13 cellular contexts compared by ENCODE assay signal in genomic region chr12:113071063-113071426, GRCh38. TPM values are rescaled to one million over a fixed set of nuclear protein-coding genes. Genes with fewer than 3 reads are reported as not detected.
A peak's percentile ranks its signal among the peaks of the same experiment; 100 is the strongest.
DNase-seq lines count a peak whose midpoint lies in the region; ATAC-seq, FAIRE-seq and TF ChIP-seq lines count a peak whose summit lies in the region.
"Had no signal": no experiment of that assay in that cellular context is flagged by ENCODE, and none has a peak within 500 bp of the region (broad histone marks: within the 10 kb centered on the region; RNA-seq: fewer than 3 reads in every experiment).

No MANE protein-coding gene starts in this region.

- peak overlapping the region in 5 of 7 donors; percentile 13 to 91 (median 69) for H3K27ac Mint-ChIP-seq in CD4-positive, alpha-beta memory T cell
- H3K27ac Mint-ChIP-seq: T-helper 1 cell treated with Interleukin-12 subunit alpha and Interleukin-12 subunit beta and Interleukin-4 antibody, amounts not matched to agents 30 μg/mL and 1 μg/mL, for 36 hours had no signal

- TF ChIP-seq CTCF in OCI-LY7 (conservative IDR thresholded peaks at IDR 0.05; ENCODE audit: low read length): no peak
- no peak for TF ChIP-seq CTCF in gastroesophageal sphincter (IDR thresholded peaks at IDR 0.05)
- no peak for TF ChIP-seq CTCF in pancreas (IDR thresholded peaks at IDR 0.05)

- DNase-seq in CD4-positive, alpha-beta memory T cell: no peak
- DNase-seq in OCI-LY7 (ENCODE audit: low spot score) (no peak), pancreas (no peak), inferior parietal cortex (ENCODE audit: extremely low spot score) (no peak), NCI-H69 (lab: John Stamatoyannopoulos, UW) (no peak)
- DNase-seq: NCI-H1105 treated with DMSO at 0.1 percent for 48 hours had no signal

- H3K27ac ChIP-seq in CD4-positive, alpha-beta memory T cell (ENCODE audit: low read depth, low read length): no peak overlapping the region
- H3K27ac ChIP-seq in OCI-LY7 (ENCODE audit: low read depth, low read length, poor library complexity, severe bottlenecking) (peak overlapping the region; percentile 97), gastroesophageal sphincter (peak overlapping the region in 3 of 4 donors; percentile 20 to 67 (median 57)), pancreas (peak overlapping the region; percentile 80 to 89 (median 86))
- H3K27ac ChIP-seq: C4-2B had no signal

- H3K27me3 ChIP-seq in CD4-positive, alpha-beta memory T cell (ENCODE audit: insufficient read depth, low read length): no peaks in the 10 kb centered on the region
- H3K27me3 ChIP-seq in gastroesophageal sphincter: peaks cover 22% of the 10 kb centered on the region
- no peaks in the 10 kb centered on the region for H3K27me3 ChIP-seq in pancreas

- peaks cover 36% of the 10 kb centered on the region for H3K4me1 ChIP-seq in CD4-positive, alpha-beta memory T cell (ENCODE audit: insufficient read depth, low read length)
- H3K4me1 ChIP-seq in OCI-LY7 (ENCODE audit: insufficient read depth, low read length, poor library complexity, severe bottlenecking) (peaks cover 96% of the 10 kb centered on the region), gastroesophageal sphincter (peaks cover 0 to 7% (median 0%) of the 10 kb centered on the region in 3 donors), pancreas (peaks cover 12 to 15% (median 13%) of the 10 kb centered on the region in 3 donors)

- H3K9me3 ChIP-seq in CD4-positive, alpha-beta memory T cell (ENCODE audit: control insufficient read depth in 1 of 2, low read length in 2 of 2): no peaks in the 10 kb centered on the region
- H3K9me3 ChIP-seq in OCI-LY7 (ENCODE audit: low read length): no peaks in the 10 kb centered on the region
- H3K9me3 ChIP-seq in gastroesophageal sphincter: no peaks in the 10 kb centered on the region
- H3K9me3 ChIP-seq in pancreas: no peaks in the 10 kb centered on the region

- no peaks in the 10 kb centered on the region for H3K9me3 Mint-ChIP-seq in CD4-positive, alpha-beta memory T cell
- H3K9me3 Mint-ChIP-seq: T-helper 1 cell treated with Interleukin-12 subunit alpha and Interleukin-12 subunit beta and Interleukin-4 antibody, amounts not matched to agents 30 μg/mL and 1 μg/mL, for 36 hours had no signal

- no peaks in the 10 kb centered on the region for H3K9me2 ChIP-seq in OCI-LY7 (ENCODE audit: insufficient read depth, low read length)

- CTCF ChIA-PET in CD4-positive, alpha-beta memory T cell (lab: Charles Lee; ENCODE audit: partially characterized antibody): interaction anchor here (1.1 to 2.3 kb wide), 4 partner anchors 11 to 103 kb away, joined by 4 to 6 read pairs (median 5); no protein-coding TSS in a partner anchor
- CTCF ChIA-PET in OCI-LY7 (lab: Charles Lee; ENCODE audit: unreplicated experiment): interaction anchor here (1.1 kb wide), 1 partner anchor 13 kb away, joined by 3 read pairs; no protein-coding TSS in a partner anchor

- ATAC-seq in gastroesophageal sphincter (peak; percentile 13), pancreas (peak; percentile 3 to 21 (median 12)), HG03097 (IDR thresholded peaks at IDR 0.05; ENCODE audit: low FRiP score, unreplicated experiment) (no peak), GM18870 (IDR thresholded peaks at IDR 0.05; ENCODE audit: unreplicated experiment) (no peak)

- no peak overlapping the region for H2AFZ ChIP-seq in OCI-LY7 (ENCODE audit: low read length)

- H3K4me2 ChIP-seq in OCI-LY7 (ENCODE audit: low read length): peak overlapping the region; percentile 94

- H3K4me1 Mint-ChIP-seq in CD4-positive, alpha-beta memory T cell: peaks cover 46 to 86% (median 62%) of the 10 kb centered on the region in 4 donors

- no peak for FAIRE-seq in pancreas (lab: Jason Lieb, UNC)
- FAIRE-seq: RCC 7860 had no signal

- no peak for TF ChIP-seq EP300 in gastroesophageal sphincter (IDR thresholded peaks at IDR 0.05)

- WGBS in gastroesophageal sphincter (ENCODE audit: low coverage in 1 of 2), 2 donors: 56 to 70% methylated on average over 1 of the region's 3 CpGs
- WGBS in pancreas, 2 donors: 80 to 90% methylated on average over 3 of the region's 3 CpGs

- no peak for TF ChIP-seq POLR2A in gastroesophageal sphincter (IDR thresholded peaks at IDR 0.05)

- BruUV-seq in OCI-LY7 (replicated peaks; lab: Mats Ljungman, UMichigan): no TSS peak

- H3K36me3 ChIP-seq in CD4-positive, alpha-beta memory T cell (ENCODE audit: insufficient read depth, low read length): no peaks in the 10 kb centered on the region
- H3K36me3 ChIP-seq in OCI-LY7 (ENCODE audit: insufficient read depth, low read length) (peaks cover 86% of the 10 kb centered on the region), gastroesophageal sphincter (no peaks in the 10 kb centered on the region), pancreas (no peaks in the 10 kb centered on the region)

- H3K4me3 Mint-ChIP-seq in CD4-positive, alpha-beta memory T cell: peak overlapping the region in 2 of 8 donors; percentile 10 to 43
- H3K4me3 Mint-ChIP-seq: T-helper 1 cell treated with Interleukin-12 subunit alpha and Interleukin-12 subunit beta and Interleukin-4 antibody, amounts not matched to agents 30 μg/mL and 1 μg/mL, for 36 hours had no signal

- POLR2A ChIA-PET in CD4-positive, alpha-beta memory T cell (lab: Charles Lee; ENCODE audit: partially characterized antibody): interaction anchor here (1.1 kb wide), 1 partner anchor 93 kb away, joined by 3 read pairs; the partner anchor contains the start of gene OAS2
- POLR2A ChIA-PET in OCI-LY7 (lab: Charles Lee): interaction anchor here (0.8 to 18.1 kb wide), 4 partner anchors 15 to 27 kb away, joined by 3 to 235 read pairs (median 4); partner anchors contain the start of gene DTX1

- peaks cover 3 to 6% of the 10 kb centered on the region in 2 donors for H3K36me3 Mint-ChIP-seq in CD4-positive, alpha-beta memory T cell

- intact Hi-C loops in CD4-positive, alpha-beta memory T cell (cut with micrococcal nuclease): no loop called here
- intact Hi-C loops in OCI-LY7 (cut with micrococcal nuclease; ENCODE audit: unreplicated experiment): no loop called here
- intact Hi-C loops in pancreas (cut with DNase I): no loop called here

- no peaks in the 10 kb centered on the region; the same call in 1 of the 2 replicates for H4K20me1 ChIP-seq in OCI-LY7 (ENCODE audit: insufficient read depth, low read length)

- H3K27me3 Mint-ChIP-seq in CD4-positive, alpha-beta memory T cell: no peaks in the 10 kb centered on the region

- peaks cover 74% of the 10 kb centered on the region for H3K79me2 ChIP-seq in OCI-LY7 (ENCODE audit: insufficient read depth, low read depth, low read length)

- no peak overlapping the region for H3K4me3 ChIP-seq in CD4-positive, alpha-beta memory T cell (ENCODE audit: low read length in 2 of 2)
- H3K4me3 ChIP-seq in OCI-LY7 (ENCODE audit: low read depth, low read length, poor library complexity, severe bottlenecking) (no peak overlapping the region), gastroesophageal sphincter (no peak overlapping the region), pancreas (no peak overlapping the region)

RNA-seq across cellular contexts. Expression of gene DTX1, which starts 14.5 kb away (rescaled TPM):
- total RNA-seq in CD4-positive, alpha-beta memory T cell: 1 to 10 TPM; 7.0 to 7.5 TPM
- polyA plus RNA-seq in CD4-positive, alpha-beta memory T cell: 1 to 10 TPM in 1 of 2 donors, under 1 TPM in 1; 0.30 to 4.1 TPM
- 263 and 293 TPM in 2 replicates for total RNA-seq in OCI-LY7 (2014; rRNA removed; shearing (Covaris generic))
- 510 and 535 TPM in 2 replicates for total RNA-seq in OCI-LY7 (2022)
- total RNA-seq in gastroesophageal sphincter: 1 to 10 TPM; 2.3 to 9.5 (median 5.3) TPM
- 1 to 10 TPM; 3.5 to 8.1 (median 5.6) TPM for total RNA-seq in pancreas
- polyA plus RNA-seq in pancreas: 1 to 10 TPM; 4.0 to 6.1 TPM
- total RNA-seq: pulmonary artery endothelial cell had no signal

Comparison
In these comparisons a context has a peak if more than half of its experiments do, and no peak if none do; other contexts are left out.
1. ATAC-seq: peak in gastroesophageal sphincter (single experiment) and pancreas (4 of 4); none in HG03097 (single experiment) and GM18870 (single experiment).
2. RNA of gene DTX1, which starts 14.5 kb away (total RNA-seq): 263 to 535 TPM in OCI-LY7; 7.0 to 7.5 TPM in CD4-positive, alpha-beta memory T cell, 3.5 to 8.1 TPM in pancreas and 2.3 to 9.5 TPM in gastroesophageal sphincter; every median in the first group is over 10 times any median in the second.